In the genomic region with DNA sequence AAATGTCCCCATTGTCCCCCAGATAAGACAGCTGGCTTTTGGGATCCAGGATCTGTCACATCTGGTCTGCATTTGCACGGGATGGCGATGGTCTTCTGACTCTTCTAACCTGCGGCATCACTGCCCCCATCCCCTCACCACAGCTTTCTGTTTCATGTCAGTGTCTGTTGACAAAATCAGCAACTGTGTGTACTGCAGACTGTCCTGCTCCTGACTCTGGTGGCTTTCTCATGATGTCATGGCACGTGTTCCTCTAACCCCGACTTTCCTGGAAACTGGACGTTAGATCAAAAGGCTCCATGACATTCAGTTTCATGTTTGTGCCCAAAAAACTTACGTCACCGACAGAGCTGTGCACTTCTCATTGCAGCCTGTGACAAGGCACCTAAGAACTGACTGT, we compare ENCODE assay signal across 16 cellular contexts. TPM values are rescaled to one million over a fixed set of nuclear protein-coding genes. Genes with fewer than 3 reads are reported as not detected.
A peak's percentile ranks its signal among the peaks of the same experiment; 100 is the strongest.
DNase-seq lines count a peak whose midpoint lies in the region; ATAC-seq, FAIRE-seq and TF ChIP-seq lines count a peak whose summit lies in the region.
"Had no signal": no experiment of that assay in that cellular context is flagged by ENCODE, and none has a peak within 500 bp of the region (broad histone marks: within the 10 kb centered on the region; RNA-seq: fewer than 3 reads in every experiment).

No MANE protein-coding gene starts in this region.

- TF ChIP-seq CTCF in heart right ventricle (IDR thresholded peaks at IDR 0.05) (no peak), K562 (IDR thresholded peaks at IDR 0.05 in 2 of 3, conservative IDR thresholded peaks at IDR 0.05 in 1 of 3; ENCODE audit: insufficient read depth in 2 of 3, low read depth in 1 of 3, low read length in 3 of 3) (no peak), vagina (IDR thresholded peaks at IDR 0.05) (no peak)

- TF ChIP-seq POLR2A in K562 (conservative IDR thresholded peaks at IDR 0.05), result no peak
- no peak for TF ChIP-seq POLR2A in vagina (IDR thresholded peaks at IDR 0.05)

- H3K9me3 ChIP-seq in heart right ventricle, result peaks cover 0 to 4% (median 0%) of the 10 kb centered on the region in 11 donors
- H3K9me3 ChIP-seq in K562 (replicated peaks; ENCODE audit: control insufficient read depth, insufficient read depth, low read depth, low read length), result no peaks in the 10 kb centered on the region
- no peaks in the 10 kb centered on the region for H3K9me3 ChIP-seq in naive thymus-derived CD4-positive, alpha-beta T cell (ENCODE audit: control insufficient read depth in 2 of 3, low read length in 3 of 3)
- no peaks in the 10 kb centered on the region for H3K9me3 ChIP-seq in vagina
- H3K9me3 ChIP-seq: ovary had no signal

- peak; percentile 87 for FAIRE-seq in K562 (lab: Jason Lieb, UNC)

- H3K27me3 ChIP-seq in heart right ventricle (no peaks in the 10 kb centered on the region), K562 (ENCODE audit: control insufficient read depth in 2 of 2, insufficient read depth in 2 of 2, low read length in 2 of 2) (peaks cover 7 to 18% of the 10 kb centered on the region in 2 experiments; a peak in 4 of 5 replicates), vagina (no peaks in the 10 kb centered on the region)
- no peaks in the 10 kb centered on the region for H3K27me3 ChIP-seq in naive thymus-derived CD4-positive, alpha-beta T cell (ENCODE audit: control insufficient read depth in 2 of 2, insufficient read depth in 2 of 2, low read length in 2 of 2)
- H3K27me3 ChIP-seq: ovary had no signal

- WGBS in heart right ventricle, 2 donors, result 60 to 62% methylated on average over 8 of the region's 8 CpGs
- 4% methylated on average over 8 of the region's 8 CpGs for WGBS in K562 (ENCODE audit: insufficient coverage, low coverage, missing lambda C conversion rate)

- H3K27ac ChIP-seq in heart right ventricle (peak overlapping the region in 6 of 10 donors; percentile 53 to 84 (median 82)), K562 (ENCODE audit: extremely low read depth, low read depth, low read length) (peak overlapping the region; percentile 34; the same call in 1 of the 3 replicates), vagina (peak overlapping the region; percentile 68)
- H3K27ac ChIP-seq in naive thymus-derived CD4-positive, alpha-beta T cell (ENCODE audit: low read depth, low read length), result no peak overlapping the region

- intact Hi-C loops in heart right ventricle (cut with DNase I) (no loop called here), cardiac septum (cut with DNase I) (no loop called here), K562 (cut with micrococcal nuclease) (no loop called here), vagina (cut with DNase I) (no loop called here)
- intact Hi-C loops in naive thymus-derived CD4-positive, alpha-beta T cell (cut with micrococcal nuclease), result no loop called here

- TF ChIP-seq EP300 in K562 (IDR thresholded peaks at IDR 0.05; ENCODE audit: low read length), result peak; percentile 64

- in situ Hi-C loops in K562 (cut with MboI), result no loop called here

- H3K9me1 ChIP-seq in K562 (ENCODE audit: control insufficient read depth, insufficient read depth, low read length), result no peaks in the 10 kb centered on the region

- H3K36me3 ChIP-seq in heart right ventricle, result peaks cover 0 to 94% (median 0%) of the 10 kb centered on the region in 9 donors
- no peaks in the 10 kb centered on the region for H3K36me3 ChIP-seq in K562 (ENCODE audit: control insufficient read depth, insufficient read depth, low read length)
- H3K36me3 ChIP-seq in naive thymus-derived CD4-positive, alpha-beta T cell (ENCODE audit: control insufficient read depth in 2 of 3, insufficient read depth in 3 of 3, low read length in 3 of 3), result peaks cover 17 to 75% (median 28%) of the 10 kb centered on the region in 3 experiments
- peaks cover 0 to 3% of the 10 kb centered on the region in 2 donors for H3K36me3 ChIP-seq in vagina
- H3K36me3 ChIP-seq: ovary had no signal

- H3K4me1 ChIP-seq in heart right ventricle (peaks cover 10 to 24% (median 17%) of the 10 kb centered on the region in 9 donors), K562 (replicated peaks in 1 of 2; ENCODE audit: control insufficient read depth in 2 of 2, insufficient read depth in 2 of 2, low read length in 2 of 2) (peaks cover 29 to 33% of the 10 kb centered on the region in 2 experiments), vagina (peaks cover 11% of the 10 kb centered on the region)
- no peaks in the 10 kb centered on the region for H3K4me1 ChIP-seq in naive thymus-derived CD4-positive, alpha-beta T cell (ENCODE audit: control insufficient read depth in 2 of 2, insufficient read depth in 2 of 2, low read length in 2 of 2)

- H3K27ac Mint-ChIP-seq in naive thymus-derived CD4-positive, alpha-beta T cell, result peak overlapping the region in 7 of 9 donors; percentile 18 to 70 (median 53)

- H3K36me3 Mint-ChIP-seq in naive thymus-derived CD4-positive, alpha-beta T cell, result peaks cover 7 to 43% (median 27%) of the 10 kb centered on the region in 5 donors

- peak overlapping the region; percentile 77 for H2AFZ ChIP-seq in K562 (ENCODE audit: low read depth, low read length)

- H3K4me3 Mint-ChIP-seq in naive thymus-derived CD4-positive, alpha-beta T cell, result no peak overlapping the region

- BruUV-seq in K562 (replicated peaks; lab: Mats Ljungman, UMichigan), result no TSS peak

- peak overlapping the region; percentile 57 for H3K4me2 ChIP-seq in K562 (ENCODE audit: insufficient read depth, low read length)

- H3K9me3 Mint-ChIP-seq in naive thymus-derived CD4-positive, alpha-beta T cell, result peaks cover 0 to 2% (median 0%) of the 10 kb centered on the region in 11 donors

- H3K4me3 ChIP-seq in heart right ventricle, result no peak overlapping the region
- H3K4me3 ChIP-seq in K562, result no peak overlapping the region
- no peak overlapping the region for H3K4me3 ChIP-seq in naive thymus-derived CD4-positive, alpha-beta T cell (ENCODE audit: low read length)
- H3K4me3 ChIP-seq in vagina, result no peak overlapping the region
- H3K4me3 ChIP-seq: lung, ovary had no signal

- peaks cover 4 to 32% (median 17%) of the 10 kb centered on the region in 7 donors for H3K4me1 Mint-ChIP-seq in naive thymus-derived CD4-positive, alpha-beta T cell

- H3K27me3 Mint-ChIP-seq in naive thymus-derived CD4-positive, alpha-beta T cell, result no peaks in the 10 kb centered on the region

- DNase-seq in heart right ventricle, result peak in 1 of 2 donors; percentile 41
- DNase-seq in cardiac septum (ENCODE audit: low spot score), result no peak
- DNase-seq in K562 (ENCODE audit: extremely low read depth in 1 of 4, low spot score in 3 of 4), result peak; percentile 33 to 83 (median 50)
- no peak for DNase-seq in naive thymus-derived CD4-positive, alpha-beta T cell
- DNase-seq in vagina (ENCODE audit: extremely low spot score in 2 of 2), result no peak
- no peak for DNase-seq in medulla oblongata (ENCODE audit: extremely low spot score)
- DNase-seq: activated effector memory CD4-positive, alpha-beta T cell treated with anti-CD3 and anti-CD28 coated beads, Interleukin-2, amount 50 U/mL, for 16 hours; DMS53; head of caudate nucleus; Karpas-422; NCI-H187; NCI-H748 treated with DMSO at 0.1 percent for 48 hours; ovary had no signal

- POLR2A ChIA-PET in K562 (lab: Yijun Ruan, JAX), result interaction anchor here (2.6 kb wide), 1 partner anchor 10 kb away, joined by 12 read pairs; no protein-coding TSS in a partner anchor
- POLR2A ChIA-PET in naive thymus-derived CD4-positive, alpha-beta T cell (lab: Charles Lee), result interaction anchor here (0.9 to 1.8 kb wide), 3 partner anchors 11 to 73 kb away, joined by 3 to 8 read pairs (median 4); a partner anchor contains a TSS

- ATAC-seq in heart right ventricle (peak in 3 of 8 donors; percentile 42 to 52 (median 49)), K562 (peak; percentile 77), GM18517 (IDR thresholded peaks at IDR 0.05; ENCODE audit: unreplicated experiment) (no peak), GM18909 (IDR thresholded peaks at IDR 0.05; ENCODE audit: poor library complexity, unreplicated experiment) (no peak)
- ATAC-seq in naive thymus-derived CD4-positive, alpha-beta T cell, result peak; percentile 20

- CTCF ChIA-PET in K562 (lab: Yijun Ruan, JAX; ENCODE audit: low intra/inter-chr PET ratio), result no interaction called here
- CTCF ChIA-PET in naive thymus-derived CD4-positive, alpha-beta T cell (lab: Charles Lee), result interaction anchor here (1.0 kb wide), 1 partner anchor 97 kb away, joined by 5 read pairs; no protein-coding TSS in a partner anchor

- no peaks in the 10 kb centered on the region; the same call in 1 of the 2 replicates for H4K20me1 ChIP-seq in K562 (replicated peaks; ENCODE audit: control insufficient read depth, insufficient read depth, low read length)

- no peaks in the 10 kb centered on the region for H3K79me2 ChIP-seq in K562 (ENCODE audit: control insufficient read depth, insufficient read depth, low read length)

- no peak for TF ChIP-seq RAD21 in K562 (CRISPR knock-in tag; conservative IDR thresholded peaks at IDR 0.05 in 1 of 2, IDR thresholded peaks at IDR 0.05 in 1 of 2)

- H3K9ac ChIP-seq in K562 (ENCODE audit: insufficient read depth in 1 of 2, low read depth in 2 of 2, low read length in 2 of 2), result peak overlapping the region in 1 of 2 experiments; percentile 76; a peak in 1 of 4 replicates

TF ChIP-seq in K562, 482 proteins besides CTCF, POLR2A, EP300 and RAD21 (continues in another document):
- peak; percentile 11; the same call in 1 of the 2 replicates for TF ChIP-seq CHCHD3 (CRISPR knock-in tag; IDR thresholded peaks at IDR 0.05)

RNA-seq across cellular contexts. Expression of a gene that starts 30.1 kb away (rescaled TPM):
- total RNA-seq in heart right ventricle, result 10 to 100 TPM in 6 of 10 donors, 1 to 10 TPM in 4; 6.5 to 18.0 (median 10.7) TPM
- polyA plus RNA-seq in heart right ventricle, result 10 to 100 TPM; 23.5 to 32.1 TPM
- total RNA-seq in cardiac septum, result 9.6 TPM
- 13.7 and 32.7 TPM in 2 replicates for total RNA-seq in K562 (2011; cell fraction: chromatin; rRNA removed; ENCODE audit: low replicate concordance)
- total RNA-seq in K562 (2011; cell fraction: nucleolus; rRNA removed), result 12.5 and 13.5 TPM in 2 replicates
- total RNA-seq in K562 (2011; cell fraction: nucleoplasm; rRNA removed), result 13.3 and 19.4 TPM in 2 replicates
- total RNA-seq in K562 (2014; rRNA removed), result 7.0 and 7.3 TPM in 2 replicates
- total RNA-seq in K562 (2014; rRNA removed; fragmentation: Illumina TruSeq; extraction: Trizol), result 4.2 and 5.0 TPM in 2 replicates
- 7.7 and 8.6 TPM in 2 replicates for total RNA-seq in K562 (2015; rRNA removed; fragmentation: Illumina TruSeq; extraction: Trizol)
- total RNA-seq in K562 (2021), result 9.5 and 10.6 TPM in 2 replicates
- 13.9 and 26.9 TPM in 2 replicates for polyA plus RNA-seq in K562 (2011; rRNA removed)
- 28.1 and 34.9 TPM in 2 replicates for polyA plus RNA-seq in K562 (2011; cell fraction: cytosol; rRNA removed)
- polyA plus RNA-seq in K562 (2011; cell fraction: nucleus; rRNA removed), result 14.0 and 18.6 TPM in 2 replicates
- 14.1 and 33.3 TPM in 2 replicates for polyA plus RNA-seq in K562 (2012)
- 11.8 and 14.1 TPM in 2 replicates for polyA plus RNA-seq in K562 (2014; fragmentation: Illumina TruSeq; extraction: Trizol)
- polyA plus RNA-seq in K562 (2014; fragmentation: Nextera tagmentation; extraction: Ambion mirVana), result 1 to 10 TPM; 3.0 to 3.8 TPM
- polyA plus RNA-seq in K562 (2014; rRNA removed), result 11.7 and 14.0 TPM in 2 replicates
- 8.9 and 12.3 TPM in 2 replicates for polyA minus RNA-seq in K562 (2011; rRNA and poly(A)+ RNA removed)
- 7.7 and 8.6 TPM in 2 replicates for polyA minus RNA-seq in K562 (2011; cell fraction: cytosol; rRNA and poly(A)+ RNA removed)
- polyA minus RNA-seq in K562 (2011; cell fraction: nucleus; rRNA and poly(A)+ RNA removed), result 6.6 and 9.8 TPM in 2 replicates
- total RNA-seq in naive thymus-derived CD4-positive, alpha-beta T cell, result 10 to 100 TPM in 1 of 5 experiments, 1 to 10 TPM in 4; 1.1 to 11.7 (median 3.5) TPM
- 10 to 100 TPM in 1 of 2 donors, 1 to 10 TPM in 1; 6.8 to 12.6 TPM for polyA plus RNA-seq in naive thymus-derived CD4-positive, alpha-beta T cell
- total RNA-seq in vagina, result 40.3 TPM

Comparison
In these comparisons a context has a peak if more than half of its experiments do, and no peak if none do; other contexts are left out.
1. ATAC-seq: peak in K562 (single experiment) and naive thymus-derived CD4-positive, alpha-beta T cell (single experiment); none in GM18517 (single experiment) and GM18909 (single experiment).
2. DNase-seq: peak in K562 (4 of 4); none in cardiac septum (single experiment), naive thymus-derived CD4-positive, alpha-beta T cell (0 of 9), vagina (0 of 2) and medulla oblongata (single experiment).